8 cellular contexts compared by ENCODE assay signal in the genomic region with DNA sequence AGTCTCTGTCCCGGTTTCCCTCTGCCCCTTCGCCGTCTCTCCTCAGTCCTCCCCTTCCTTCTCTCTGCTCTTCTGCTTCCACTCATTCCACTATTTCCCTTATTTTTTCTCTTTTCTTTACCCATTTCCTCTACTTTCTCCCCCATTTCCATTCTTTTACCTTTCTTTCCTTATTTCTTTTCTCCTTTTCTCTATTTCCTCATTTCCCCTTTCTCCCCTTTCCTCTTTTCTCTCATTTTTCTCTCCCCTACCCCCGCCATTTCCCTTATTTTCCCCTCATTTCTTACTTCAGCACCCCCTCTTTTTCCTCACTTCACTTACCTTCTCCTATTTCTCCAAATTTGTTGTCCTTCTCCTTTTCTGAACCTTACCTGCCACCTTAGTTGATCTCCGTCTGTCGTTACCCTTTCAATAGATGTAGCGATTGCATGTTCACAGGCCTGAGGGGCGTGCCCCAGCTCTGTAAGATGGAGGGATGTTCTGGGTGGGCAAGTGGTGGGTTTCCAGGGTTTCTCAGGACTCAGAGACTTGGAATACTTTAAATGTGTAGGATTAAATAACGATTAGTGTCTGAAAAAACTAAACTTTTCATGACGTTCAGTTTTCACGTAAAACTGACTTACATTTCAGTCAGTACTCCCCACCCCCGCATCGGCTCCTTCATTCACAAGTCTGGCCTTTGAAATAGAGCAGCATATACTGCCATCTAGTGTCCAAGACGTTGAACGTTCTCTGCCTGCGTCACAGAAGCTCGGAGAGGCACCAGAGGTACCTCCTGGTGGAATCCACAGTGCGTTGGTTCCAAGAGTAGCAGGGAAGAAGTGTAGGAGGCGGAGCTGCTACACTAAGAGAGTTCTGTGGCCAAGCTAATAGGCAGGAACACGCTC. TPM values are rescaled to one million over a fixed set of nuclear protein-coding genes. Genes with fewer than 3 reads are reported as not detected.
A peak's percentile ranks its signal among the peaks of the same experiment; 100 is the strongest.
DNase-seq lines count a peak whose midpoint lies in the region; ATAC-seq and TF ChIP-seq lines count a peak whose summit lies in the region.

No MANE protein-coding gene starts in this region.

- peak; percentile 71 for TF ChIP-seq CTCF in choroid plexus epithelial cell (conservative IDR thresholded peaks at IDR 0.05; ENCODE audit: low read depth, low read length)
- peak; percentile 50 for TF ChIP-seq CTCF in kidney epithelial cell (IDR thresholded peaks at IDR 0.05; ENCODE audit: insufficient read depth, low read length, poor library complexity, severe bottlenecking)

- ATAC-seq in GM18870 (IDR thresholded peaks at IDR 0.05; ENCODE audit: unreplicated experiment), result peak; percentile 72
- peak; percentile 84 for ATAC-seq in HG03280 (IDR thresholded peaks at IDR 0.05; ENCODE audit: unreplicated experiment)
- ATAC-seq in activated CD4-positive, CD25-positive, alpha-beta regulatory T cell treated with anti-CD3 and anti-CD28 coated beads, Interleukin-2, amount 50 U/mL, for 24 hours, result peak; percentile 77 to 79

- H3K27me3 ChIP-seq in kidney epithelial cell (ENCODE audit: control insufficient read depth, insufficient read depth, low read length), result no peaks in the 10 kb centered on the region

- H3K36me3 ChIP-seq in kidney epithelial cell (ENCODE audit: control insufficient read depth, insufficient read depth, low read length), result no peaks in the 10 kb centered on the region

- DNase-seq in AG08395 (ENCODE audit: low spot score) (peak; percentile 83), NCI-H226 (peak; percentile 65), choroid plexus epithelial cell (ENCODE audit: low read depth) (peak; percentile 95), kidney epithelial cell (ENCODE audit: low read depth) (peak; percentile 44)
- peak; percentile 83 for DNase-seq in stimulated activated CD4-positive, alpha-beta T cell treated with anti-CD3 and anti-CD28 coated beads, Interleukin-15, amount 100 ng/mL, for 24 hours

- H3K4me3 ChIP-seq in choroid plexus epithelial cell (ENCODE audit: low read depth, low read length) (peak overlapping the region; percentile 58), kidney epithelial cell (ENCODE audit: low read depth, low read length) (peak overlapping the region; percentile 40)

RNA-seq across cellular contexts. Expression of gene NCBP2L, which starts 0.6 kb away (rescaled TPM):
- not detected in 2 replicates for total RNA-seq in kidney epithelial cell

RNA-seq across cellular contexts. Expression of gene TSC22D3, which starts 1.3 kb away (rescaled TPM):
- total RNA-seq in kidney epithelial cell, result 69.0 and 75.0 TPM in 2 replicates

RNA-seq across cellular contexts. Expression of gene MID2, which starts 48.8 kb away (rescaled TPM):
- total RNA-seq in kidney epithelial cell, result 14.2 and 18.6 TPM in 2 replicates

Comparison
In these comparisons a context has a peak if more than half of its experiments do, and no peak if none do; other contexts are left out.
1. Peak in every context shown above with its lines: DNase-seq, ATAC-seq and H3K4me3 ChIP-seq.
2. DNase-seq: peak in every context shown above with its lines; median percentile 95 in choroid plexus epithelial cell; 83 in AG08395; 83 in stimulated activated CD4-positive, alpha-beta T cell treated with anti-CD3 and anti-CD28 coated beads, Interleukin-15, amount 100 ng/mL, for 24 hours; 65 in NCI-H226; 44 in kidney epithelial cell.